Comparison of ENCODE assay signal across 8 cellular contexts in genomic region chr1:16545682-16546095, GRCh38. TPM values are rescaled to one million over a fixed set of nuclear protein-coding genes. Genes with fewer than 3 reads are reported as not detected.
DNase-seq lines count a peak whose midpoint lies in the region; ATAC-seq and TF ChIP-seq lines count a peak whose summit lies in the region.
"Not testable (repeated sequence)": the region's sequence is repeated elsewhere in the genome, so short reads cannot be mapped to it uniquely, and the experiment has no call there.

No MANE protein-coding gene starts in this region.

- DNase-seq in ACHN (peak; percentile 33), GM06990 (ENCODE audit: extremely low read depth, insufficient read length) (peak; percentile 41), KBM-7 (peak; percentile 30), PC-3 (peak; percentile 46), choroid plexus epithelial cell (ENCODE audit: low read depth) (peak; percentile 58), iPS DF 6.9 (ENCODE audit: low read depth, low spot score) (peak; percentile 55), renal cortical epithelial cell (ENCODE audit: low read depth) (peak; percentile 33)
- DNase-seq in activated CD8-positive, alpha-beta memory T cell treated with anti-CD3 and anti-CD28 coated beads for 24 hours, result peak; percentile 69

- not testable (repeated sequence) for H3K27me3 ChIP-seq in GM06990 (replicated peaks; ENCODE audit: control insufficient read depth, insufficient read depth, low read length); PC-3 (ENCODE audit: low read length); iPS DF 6.9 (ENCODE audit: control insufficient read depth, insufficient read depth, low read length)

- H3F3A ChIP-seq in PC-3 (ENCODE audit: low read length, unreplicated experiment), result not testable (repeated sequence)

- CTCF ChIA-PET in PC-3 (lab: Charles Lee), result not testable (repeated sequence)

- in situ Hi-C loops in ACHN (cut with HindIII; ENCODE audit: low pct_ligation_motif_present, low pct_unique_long_range_greater_than_20kb, low sequenced_read_pairs); KBM-7 (cut with MboI; ENCODE audit: low pct_unique_long_range_greater_than_20kb, low sequenced_read_pairs): not testable (repeated sequence)

- WGBS in iPS DF 6.9 (ENCODE audit: insufficient coverage, insufficient read length), result no CpG with 5 or more reads among the region's 16 CpGs

- TSS peak; percentile 72 for BruUV-seq in PC-3 (replicated peaks; lab: Mats Ljungman, UMichigan)

- H3K9ac ChIP-seq in PC-3 (ENCODE audit: low read length), result not testable (repeated sequence)

- not testable (repeated sequence) for H3K4me1 ChIP-seq in PC-3 (ENCODE audit: insufficient read depth, low read length); iPS DF 6.9 (ENCODE audit: control insufficient read depth, insufficient read depth, low read length)

- not testable (repeated sequence) for H3K9me3 ChIP-seq in PC-3 (ENCODE audit: low read length); iPS DF 6.9 (ENCODE audit: control insufficient read depth, insufficient read depth, low read length)

- not testable (repeated sequence) for H3K36me3 ChIP-seq in GM06990 (ENCODE audit: control insufficient read depth, insufficient read depth, low read length); PC-3 (ENCODE audit: low read depth, low read length); iPS DF 6.9 (ENCODE audit: control insufficient read depth, insufficient read depth, low read length)

- H3K4me2 ChIP-seq in PC-3 (ENCODE audit: low read length), result not testable (repeated sequence)

- not testable (repeated sequence) for H3K79me2 ChIP-seq in PC-3 (ENCODE audit: low read length)

- not testable (repeated sequence) for H3K27ac ChIP-seq in PC-3 (ENCODE audit: low read length); iPS DF 6.9 (ENCODE audit: low read length)

- H4K20me1 ChIP-seq in PC-3 (ENCODE audit: low read length), result not testable (repeated sequence)

- ATAC-seq in PC-3, result not testable (repeated sequence)

- POLR2A ChIA-PET in PC-3 (lab: Charles Lee; ENCODE audit: unreplicated experiment), result not testable (repeated sequence)

- H2AFZ ChIP-seq in PC-3 (ENCODE audit: low read length), result not testable (repeated sequence)

- H3K9me2 ChIP-seq in PC-3 (replicated peaks; ENCODE audit: low read length), result not testable (repeated sequence)

- intact Hi-C loops in PC-3 (cut with micrococcal nuclease), result not testable (repeated sequence)

- H3K4me3 ChIP-seq in GM06990 (replicated peaks; ENCODE audit: low read depth, low read length); PC-3 (ENCODE audit: low read length); choroid plexus epithelial cell (ENCODE audit: low read depth, low read length); iPS DF 6.9 (ENCODE audit: low read length): not testable (repeated sequence)

- TF ChIP-seq CTCF in GM06990 (IDR thresholded peaks at IDR 0.05; ENCODE audit: insufficient read depth, low read length, poor library complexity, severe bottlenecking); PC-3 (conservative IDR thresholded peaks at IDR 0.05; ENCODE audit: low read depth, low read length); choroid plexus epithelial cell (conservative IDR thresholded peaks at IDR 0.05; ENCODE audit: low read depth, low read length): not testable (repeated sequence)

RNA-seq across cellular contexts. Expression of gene RNU1-1, which starts 31.6 kb away (rescaled TPM):
- under 0.01 TPM in 2 replicates for total RNA-seq in PC-3 (2014; rRNA removed)
- total RNA-seq in renal cortical epithelial cell, result under 0.01 TPM in 2 replicates
